In genomic region chr7:45007571-45008328, GRCh38 we compare ENCODE assay signal across 1 cellular context.
TF ChIP-seq lines count a peak whose summit lies in the region.

No MANE protein-coding gene starts in this region.

TF ChIP-seq in GM12878, 131 proteins besides CTCF, POLR2A, EP300 and RAD21 (continued from another document):
- TF ChIP-seq, protein P1, sequence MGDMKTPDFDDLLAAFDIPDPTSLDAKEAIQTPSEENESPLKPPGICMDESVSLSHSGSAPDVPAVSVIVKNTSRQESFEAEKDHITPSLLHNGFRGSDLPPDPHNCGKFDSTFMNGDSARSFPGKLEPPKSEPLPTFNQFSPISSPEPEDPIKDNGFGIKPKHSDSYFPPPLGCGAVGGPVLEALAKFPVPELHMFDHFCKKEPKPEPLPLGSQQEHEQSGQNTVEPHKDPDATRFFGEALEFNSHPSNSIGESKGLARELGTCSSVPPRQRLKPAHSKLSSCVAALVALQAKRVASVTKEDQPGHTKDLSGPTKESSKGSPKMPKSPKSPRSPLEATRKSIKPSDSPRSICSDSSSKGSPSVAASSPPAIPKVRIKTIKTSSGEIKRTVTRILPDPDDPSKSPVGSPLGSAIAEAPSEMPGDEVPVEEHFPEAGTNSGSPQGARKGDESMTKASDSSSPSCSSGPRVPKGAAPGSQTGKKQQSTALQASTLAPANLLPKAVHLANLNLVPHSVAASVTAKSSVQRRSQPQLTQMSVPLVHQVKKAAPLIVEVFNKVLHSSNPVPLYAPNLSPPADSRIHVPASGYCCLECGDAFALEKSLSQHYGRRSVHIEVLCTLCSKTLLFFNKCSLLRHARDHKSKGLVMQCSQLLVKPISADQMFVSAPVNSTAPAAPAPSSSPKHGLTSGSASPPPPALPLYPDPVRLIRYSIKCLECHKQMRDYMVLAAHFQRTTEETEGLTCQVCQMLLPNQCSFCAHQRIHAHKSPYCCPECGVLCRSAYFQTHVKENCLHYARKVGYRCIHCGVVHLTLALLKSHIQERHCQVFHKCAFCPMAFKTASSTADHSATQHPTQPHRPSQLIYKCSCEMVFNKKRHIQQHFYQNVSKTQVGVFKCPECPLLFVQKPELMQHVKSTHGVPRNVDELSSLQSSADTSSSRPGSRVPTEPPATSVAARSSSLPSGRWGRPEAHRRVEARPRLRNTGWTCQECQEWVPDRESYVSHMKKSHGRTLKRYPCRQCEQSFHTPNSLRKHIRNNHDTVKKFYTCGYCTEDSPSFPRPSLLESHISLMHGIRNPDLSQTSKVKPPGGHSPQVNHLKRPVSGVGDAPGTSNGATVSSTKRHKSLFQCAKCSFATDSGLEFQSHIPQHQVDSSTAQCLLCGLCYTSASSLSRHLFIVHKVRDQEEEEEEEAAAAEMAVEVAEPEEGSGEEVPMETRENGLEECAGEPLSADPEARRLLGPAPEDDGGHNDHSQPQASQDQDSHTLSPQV (IDR thresholded peaks at IDR 0.05) = no peak
- TF ChIP-seq, protein P2, sequence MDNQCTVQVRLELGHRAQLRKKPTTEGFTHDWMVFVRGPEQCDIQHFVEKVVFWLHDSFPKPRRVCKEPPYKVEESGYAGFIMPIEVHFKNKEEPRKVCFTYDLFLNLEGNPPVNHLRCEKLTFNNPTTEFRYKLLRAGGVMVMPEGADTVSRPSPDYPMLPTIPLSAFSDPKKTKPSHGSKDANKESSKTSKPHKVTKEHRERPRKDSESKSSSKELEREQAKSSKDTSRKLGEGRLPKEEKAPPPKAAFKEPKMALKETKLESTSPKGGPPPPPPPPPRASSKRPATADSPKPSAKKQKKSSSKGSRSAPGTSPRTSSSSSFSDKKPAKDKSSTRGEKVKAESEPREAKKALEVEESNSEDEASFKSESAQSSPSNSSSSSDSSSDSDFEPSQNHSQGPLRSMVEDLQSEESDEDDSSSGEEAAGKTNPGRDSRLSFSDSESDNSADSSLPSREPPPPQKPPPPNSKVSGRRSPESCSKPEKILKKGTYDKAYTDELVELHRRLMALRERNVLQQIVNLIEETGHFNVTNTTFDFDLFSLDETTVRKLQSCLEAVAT (IDR thresholded peaks at IDR 0.05) = peak; percentile 60; the same call in 1 of the 2 replicates
- TF ChIP-seq RUNX3 (IDR thresholded peaks at IDR 0.05; ENCODE audit: low read length) (peak; percentile 86), MTA2 (IDR thresholded peaks at IDR 0.05; ENCODE audit: low read depth) (peak; percentile 19; the same call in 1 of the 2 replicates), RAD51 (IDR thresholded peaks at IDR 0.05) (peak; percentile 62), IKZF2 (IDR thresholded peaks at IDR 0.05) (peak; percentile 21 to 66; a peak in 3 of 4 replicates), NR2F1 (conservative IDR thresholded peaks at IDR 0.05) (peak; percentile 52; the same call in 1 of the 2 replicates), ZNF384 (IDR thresholded peaks at IDR 0.05; ENCODE audit: borderline replicate concordance, low read depth, low read length) (peak; percentile 86), NFIC (IDR thresholded peaks at IDR 0.05; ENCODE audit: low read depth, low read length) (peak; percentile 39; the same call in 1 of the 2 replicates), HDAC2 (IDR thresholded peaks at IDR 0.05) (no peak), NRF1 (conservative IDR thresholded peaks at IDR 0.05; ENCODE audit: low read depth, low read length) (no peak)
- TF ChIP-seq, protein P3, sequence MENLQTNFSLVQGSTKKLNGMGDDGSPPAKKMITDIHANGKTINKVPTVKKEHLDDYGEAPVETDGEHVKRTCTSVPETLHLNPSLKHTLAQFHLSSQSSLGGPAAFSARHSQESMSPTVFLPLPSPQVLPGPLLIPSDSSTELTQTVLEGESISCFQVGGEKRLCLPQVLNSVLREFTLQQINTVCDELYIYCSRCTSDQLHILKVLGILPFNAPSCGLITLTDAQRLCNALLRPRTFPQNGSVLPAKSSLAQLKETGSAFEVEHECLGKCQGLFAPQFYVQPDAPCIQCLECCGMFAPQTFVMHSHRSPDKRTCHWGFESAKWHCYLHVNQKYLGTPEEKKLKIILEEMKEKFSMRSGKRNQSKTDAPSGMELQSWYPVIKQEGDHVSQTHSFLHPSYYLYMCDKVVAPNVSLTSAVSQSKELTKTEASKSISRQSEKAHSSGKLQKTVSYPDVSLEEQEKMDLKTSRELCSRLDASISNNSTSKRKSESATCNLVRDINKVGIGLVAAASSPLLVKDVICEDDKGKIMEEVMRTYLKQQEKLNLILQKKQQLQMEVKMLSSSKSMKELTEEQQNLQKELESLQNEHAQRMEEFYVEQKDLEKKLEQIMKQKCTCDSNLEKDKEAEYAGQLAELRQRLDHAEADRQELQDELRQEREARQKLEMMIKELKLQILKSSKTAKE (IDR thresholded peaks at IDR 0.05; ENCODE audit: low read depth, poor library complexity, severe bottlenecking) = no peak
